Comparison of ENCODE assay signal across 1 cellular context in genomic region chr16:27248036-27248435, GRCh38.
TF ChIP-seq lines count a peak whose summit lies in the region.

No MANE protein-coding gene starts in this region.

TF ChIP-seq in GM23338, 12 proteins besides CTCF, POLR2A, EP300 and RAD21 (continued from another document):
- TF ChIP-seq ZNF462 (CRISPR knock-in tag; IDR thresholded peaks at IDR 0.05): no peak
- TF ChIP-seq REST (IDR thresholded peaks at IDR 0.05; ENCODE audit: unreplicated experiment): no peak
- TF ChIP-seq STAT1 (IDR thresholded peaks at IDR 0.05; ENCODE audit: unreplicated experiment): no peak
- TF ChIP-seq EZH2 (IDR thresholded peaks at IDR 0.05; ENCODE audit: low read depth, unreplicated experiment): no peak
- no peak for TF ChIP-seq NANOG (IDR thresholded peaks at IDR 0.05; ENCODE audit: borderline replicate concordance)
